In genomic region chr20:15986690-15987089, GRCh38 we compare ENCODE assay signal across 12 cellular contexts.
DNase-seq lines count a peak whose midpoint lies in the region; ATAC-seq and TF ChIP-seq lines count a peak whose summit lies in the region.
"Had no signal": no experiment of that assay in that cellular context is flagged by ENCODE, and none has a peak within 500 bp of the region (broad histone marks: within the 10 kb centered on the region; RNA-seq: fewer than 3 reads in every experiment).

No MANE protein-coding gene starts in this region.

- TF ChIP-seq POLR2A in vagina (IDR thresholded peaks at IDR 0.05) = no peak

- BruUV-seq in PC-9 (replicated peaks; lab: Mats Ljungman, UMichigan) = no TSS peak

- intact Hi-C loops in PC-9 (cut with micrococcal nuclease; ENCODE audit: unreplicated experiment) (no loop called here), vagina (cut with DNase I) (no loop called here)

- POLR2A ChIA-PET in PC-9 (lab: Charles Lee; ENCODE audit: unreplicated experiment) = no interaction called here

- H3K79me2 ChIP-seq in PC-9 (ENCODE audit: low read depth) = no peaks in the 10 kb centered on the region

- H3K27me3 ChIP-seq in PC-9 (ENCODE audit: insufficient read depth, low read depth) (no peaks in the 10 kb centered on the region), vagina (no peaks in the 10 kb centered on the region)
- H3K27me3 ChIP-seq: gastrocnemius medialis had no signal

- TF ChIP-seq CTCF in GM12864 (IDR thresholded peaks at IDR 0.05; ENCODE audit: low read depth, low read length, missing control alignments) (no peak), PC-9 (conservative IDR thresholded peaks at IDR 0.05) (no peak), vagina (IDR thresholded peaks at IDR 0.05) (no peak)

- no peak overlapping the region; the same call in 1 of the 2 replicates for H2AFZ ChIP-seq in PC-9

- H3K9me3 ChIP-seq in PC-9 (ENCODE audit: insufficient read depth, low read depth) (no peaks in the 10 kb centered on the region), vagina (no peaks in the 10 kb centered on the region)
- H3K9me3 ChIP-seq: gastrocnemius medialis had no signal

- CTCF ChIA-PET in PC-9 (lab: Charles Lee) = no interaction called here

- no peaks in the 10 kb centered on the region for H3K9me2 ChIP-seq in PC-9 (ENCODE audit: insufficient read depth)

- no peaks in the 10 kb centered on the region; the same call in 1 of the 2 replicates for H3F3A ChIP-seq in PC-9 (ENCODE audit: insufficient read depth, low read depth)

- H3K27ac ChIP-seq in PC-9 (no peak overlapping the region), vagina (no peak overlapping the region)
- H3K27ac ChIP-seq: gastrocnemius medialis, RWPE1 had no signal

- H4K20me1 ChIP-seq in PC-9 (ENCODE audit: insufficient read depth) = no peaks in the 10 kb centered on the region

- DNase-seq in GM12864 (ENCODE audit: low read depth) = peak; percentile 71
- no peak for DNase-seq in PC-9
- DNase-seq in vagina (ENCODE audit: extremely low spot score in 2 of 2) = no peak
- DNase-seq in NCI-H2196 treated with DMSO at 0.1 percent for 48 hours (lab: John Stamatoyannopoulos, UW; ENCODE audit: unreplicated experiment) = no peak
- no peak for DNase-seq in D341Med (ENCODE audit: low spot score)
- DNase-seq: cortex of kidney, gastrocnemius medialis, NCI-H187 had no signal

- H3K4me1 ChIP-seq in PC-9 (replicated peaks; ENCODE audit: insufficient read depth) (no peaks in the 10 kb centered on the region), vagina (no peaks in the 10 kb centered on the region)
- H3K4me1 ChIP-seq: gastrocnemius medialis had no signal

- H3K4me2 ChIP-seq in PC-9 = no peak overlapping the region

- H3K36me3 ChIP-seq in PC-9 (ENCODE audit: low read depth) (no peaks in the 10 kb centered on the region), vagina (no peaks in the 10 kb centered on the region)
- H3K36me3 ChIP-seq: gastrocnemius medialis had no signal

- ATAC-seq in GM19397 (IDR thresholded peaks at IDR 0.05; ENCODE audit: unreplicated experiment) = peak; percentile 84
- ATAC-seq in HG02798 (IDR thresholded peaks at IDR 0.05; ENCODE audit: poor library complexity, unreplicated experiment) = peak; percentile 96
- ATAC-seq in HG03469 (IDR thresholded peaks at IDR 0.05; ENCODE audit: unreplicated experiment) = peak; percentile 93
- ATAC-seq: gastrocnemius medialis had no signal

- H3K4me3 ChIP-seq in GM12864 (ENCODE audit: low read depth, low read length) (peak overlapping the region; percentile 48; the same call in 1 of the 2 replicates), PC-9 (no peak overlapping the region), vagina (no peak overlapping the region)
- H3K4me3 ChIP-seq: gastrocnemius medialis had no signal
